ENCODE assay signal across 19 cellular contexts in genomic region chr1:179340915-179341314, GRCh38. TPM values are rescaled to one million over a fixed set of nuclear protein-coding genes. Genes with fewer than 3 reads are reported as not detected.
DNase-seq lines count a peak whose midpoint lies in the region; ATAC-seq, FAIRE-seq and TF ChIP-seq lines count a peak whose summit lies in the region.
"Had no signal": no experiment of that assay in that cellular context is flagged by ENCODE, and none has a peak within 500 bp of the region (broad histone marks: within the 10 kb centered on the region; RNA-seq: fewer than 3 reads in every experiment).

No MANE protein-coding gene starts in this region.

- DNase-seq in GM12891 (ENCODE audit: insufficient read length, low spot score) (no peak), MV-4-11 (lab: John Stamatoyannopoulos, UW) (peak; percentile 81), SKM-1 treated with dmso at 0.1 percent for 144 hours (lab: John Stamatoyannopoulos, UW; ENCODE audit: unreplicated experiment) (peak; percentile 53), naive B cell (no peak), GM23248 (no peak)
- no peak for DNase-seq in activated naive CD4-positive, alpha-beta T cell treated with anti-CD3 and anti-CD28 coated beads, Interleukin-2, amount 50 U/mL, for 16 hours
- DNase-seq: CD4-positive, alpha-beta memory T cell; H9; IMR-90; MG63; NCI-H1105 treated with DMSO at 0.1 percent for 48 hours; NCI-H1694; NCI-H510A; NCI-H774; T-cell had no signal

- H3K27me3 Mint-ChIP-seq in naive B cell, result no peaks in the 10 kb centered on the region
- H3K27me3 Mint-ChIP-seq: B cell; CD4-positive, alpha-beta memory T cell; T-cell had no signal

- no peak overlapping the region for H2AFZ ChIP-seq in GM23248

- peak overlapping the region in 4 of 6 donors; percentile 18 to 28 (median 22) for H3K27ac Mint-ChIP-seq in naive B cell
- H3K27ac Mint-ChIP-seq: B cell, H9, T-cell had no signal

- no peak overlapping the region for H3K9ac ChIP-seq in GM23248

- no peaks in the 10 kb centered on the region for H3K9me3 Mint-ChIP-seq in naive B cell
- H3K9me3 Mint-ChIP-seq: CD4-positive, alpha-beta memory T cell; H9; T-cell had no signal

- no peaks in the 10 kb centered on the region for H3K4me1 ChIP-seq in GM23248 (ENCODE audit: insufficient read depth)

- 98 to 100% methylated on average over 5 of the region's 5 CpGs for WGBS in GM23248 (ENCODE audit: low coverage in 1 of 2, low lambda C conversion rate in 2 of 2, missing lambda C conversion rate in 2 of 2), 2 experiments

- peaks cover 6 to 16% (median 10%) of the 10 kb centered on the region in 3 donors for H3K4me1 Mint-ChIP-seq in naive B cell
- H3K4me1 Mint-ChIP-seq: H9 had no signal

- no peak overlapping the region for H3K4me3 ChIP-seq in GM23248
- H3K4me3 ChIP-seq: MG63 had no signal

- H3K36me3 ChIP-seq in GM23248 (ENCODE audit: low read depth), result peaks cover 26% of the 10 kb centered on the region

- TF ChIP-seq POLR2A in GM12891 (IDR thresholded peaks at IDR 0.05; ENCODE audit: low read depth, low read length), result no peak

- no peak for FAIRE-seq in GM12891 (lab: Jason Lieb, UNC)

- H3K79me2 ChIP-seq in GM23248 (ENCODE audit: insufficient read depth), result no peaks in the 10 kb centered on the region

- in situ Hi-C loops in GM23248 (cut with MboI), result loop anchor here (25.0 kb wide), 1 partner anchor 254 kb away; the partner anchor contains the start of gene TOR3A

- no peak overlapping the region for H3K4me3 Mint-ChIP-seq in naive B cell
- H3K4me3 Mint-ChIP-seq: B cell; CD4-positive, alpha-beta memory T cell; H9; T-cell had no signal

- no peak overlapping the region for H3K4me2 ChIP-seq in GM23248 (ENCODE audit: unreplicated experiment)

- H3K27me3 ChIP-seq in GM23248 (replicated peaks; ENCODE audit: insufficient read depth), result no peaks in the 10 kb centered on the region
- H3K27me3 ChIP-seq: MG63 had no signal

- no peaks in the 10 kb centered on the region for H3F3A ChIP-seq in GM23248 (ENCODE audit: insufficient read depth)

- peak; percentile 30 to 76 for ATAC-seq in naive B cell (ENCODE audit: low read depth in 2 of 2)
- no peak for ATAC-seq in GM21360 (IDR thresholded peaks at IDR 0.05; ENCODE audit: unreplicated experiment)
- no peak for ATAC-seq in GM19463 (IDR thresholded peaks at IDR 0.05; ENCODE audit: unreplicated experiment)
- ATAC-seq: T-cell had no signal

- H3K9me3 ChIP-seq in GM23248 (ENCODE audit: low read depth), result no peaks in the 10 kb centered on the region
- H3K9me3 ChIP-seq: MG63 had no signal

- H3K27ac ChIP-seq in GM23248, result no peak overlapping the region
- H3K27ac ChIP-seq: HL-60 had no signal

- H4K20me1 ChIP-seq in GM23248 (ENCODE audit: insufficient read depth), result no peaks in the 10 kb centered on the region

- H3K36me3 Mint-ChIP-seq in naive B cell, result peaks cover 26 to 33% of the 10 kb centered on the region in 2 donors

- no peaks in the 10 kb centered on the region for H3K9me2 ChIP-seq in GM23248 (ENCODE audit: insufficient read depth)

TF ChIP-seq in GM12891, 5 proteins besides CTCF, POLR2A, EP300 and RAD21:
- TF ChIP-seq TAF1 (IDR thresholded peaks at IDR 0.05; ENCODE audit: low read depth, low read length) (no peak), SPI1 (IDR thresholded peaks at IDR 0.05; ENCODE audit: low read depth, low read length) (peak; percentile 92), POU2F2 (IDR thresholded peaks at IDR 0.05; ENCODE audit: low read depth, low read length) (no peak), PAX5 (IDR thresholded peaks at IDR 0.05; ENCODE audit: insufficient read depth, low read length, severe bottlenecking) (no peak), POLR2AphosphoS5 (IDR thresholded peaks at IDR 0.05; ENCODE audit: low read depth, low read length) (no peak)

RNA-seq across cellular contexts. Expression of gene AXDND1, which starts 24.9 kb away (rescaled TPM):
- 0.22 TPM for polyA plus RNA-seq in GM12891 (2012; ENCODE audit: low read depth, missing spikeins)
- under 1 TPM in 1 of 6 donors, not detected in 5; 0.08 TPM for polyA plus RNA-seq in naive B cell (ENCODE audit: low read depth in 6 of 6)
- not detected in 2 replicates for total RNA-seq in GM23248 (2014; rRNA removed; shearing (Covaris generic))
- not detected in 2 replicates for polyA plus RNA-seq in GM23248 (2016; fragmentation: Nextera tagmentation; extraction: Ambion mirVana)
- total RNA-seq: IMR-90 had no signal
- polyA plus RNA-seq: CD4-positive, alpha-beta memory T cell; IMR-90 had no signal

RNA-seq across cellular contexts. Expression of gene SOAT1, which starts 47.3 kb away (rescaled TPM):
- 7.6 TPM for polyA plus RNA-seq in GM12891 (2012; ENCODE audit: low read depth, missing spikeins)
- polyA plus RNA-seq in naive B cell (ENCODE audit: low read depth in 6 of 6) (10 to 100 TPM; 28.0 to 56.8 (median 39.5) TPM), GM23248 (2016; fragmentation: Nextera tagmentation; extraction: Ambion mirVana) (70.2 and 77.6 TPM in 2 replicates)
- 18.2 and 22.4 TPM in 2 replicates for total RNA-seq in GM23248 (2014; rRNA removed; shearing (Covaris generic))

Comparison
In these comparisons a context has a peak if more than half of its experiments do, and no peak if none do; other contexts are left out.
1. DNase-seq: peak in MV-4-11 (single experiment) and SKM-1 treated with dmso at 0.1 percent for 144 hours (single experiment); none in GM12891 (single experiment), naive B cell (single experiment), GM23248 (single experiment) and activated naive CD4-positive, alpha-beta T cell treated with anti-CD3 and anti-CD28 coated beads, Interleukin-2, amount 50 U/mL, for 16 hours (single experiment).
2. ATAC-seq: peak in naive B cell (2 of 2); none in GM21360 (single experiment) and GM19463 (single experiment).